ENCODE assay signal across 8 cellular contexts in genomic region chr10:110007701-110008517, GRCh38. TPM values are rescaled to one million over a fixed set of nuclear protein-coding genes. Genes with fewer than 3 reads are reported as not detected.
A peak's percentile ranks its signal among the peaks of the same experiment; 100 is the strongest.
DNase-seq lines count a peak whose midpoint lies in the region; ATAC-seq lines count a peak whose summit lies in the region.

TSS of gene ADD3 (plus strand) at chr10:110007984. CDS start at chr10:110100654, 92,670 bp downstream.

- peak within 1 kb of the TSS; percentile 100 for H3K4me3 ChIP-seq in CD4-positive, CD25-positive, alpha-beta regulatory T cell (ENCODE audit: low read depth, low read length)

- no peaks in the 10 kb centered on the region for H3K9me3 Mint-ChIP-seq in CD4-positive, CD25-positive, alpha-beta regulatory T cell

- no peaks in the 10 kb centered on the region for H3K27me3 ChIP-seq in CD4-positive, CD25-positive, alpha-beta regulatory T cell (ENCODE audit: control insufficient read depth, insufficient read depth, low read length)

- peak; percentile 89 to 94 (median 93) for DNase-seq in CD4-positive, CD25-positive, alpha-beta regulatory T cell
- DNase-seq in NK-92 (lab: John Stamatoyannopoulos, UW; ENCODE audit: unreplicated experiment) = peak; percentile 64
- peak; percentile 96 for DNase-seq in effector CD8-positive, alpha-beta T cell (lab: John Stamatoyannopoulos, UW)
- peak; percentile 98 for DNase-seq in medulla oblongata (ENCODE audit: extremely low spot score)
- peak; percentile 88 for DNase-seq in stimulated activated CD8-positive, alpha-beta memory T cell treated with anti-CD3 and anti-CD28 coated beads, Interleukin-12 subunit alpha, Interleukin-12 subunit beta, amount 100 ng/mL, for 1 hour (ENCODE audit: low read depth)

- peak; percentile 68 to 70 for ATAC-seq in CD4-positive, CD25-positive, alpha-beta regulatory T cell (ENCODE audit: low read depth in 2 of 2)
- ATAC-seq in GM19372 (IDR thresholded peaks at IDR 0.05; ENCODE audit: low read depth, unreplicated experiment) (peak; percentile 49), HG03521 (IDR thresholded peaks at IDR 0.05; ENCODE audit: unreplicated experiment) (peak; percentile 54)

- CTCF ChIA-PET in activated CD8-positive, alpha-beta memory T cell treated with anti-CD3 and anti-CD28 coated beads for 36 hours (lab: Charles Lee) = interaction anchor here (0.9 to 1.0 kb wide), 3 partner anchors 10 to 200 kb away, joined by 3 read pairs; no protein-coding TSS in a partner anchor

- peaks cover 12 to 43% (median 31%) of the 10 kb centered on the region in 4 donors for H3K4me1 Mint-ChIP-seq in CD4-positive, CD25-positive, alpha-beta regulatory T cell

- peaks cover 40% of the 10 kb centered on the region for H3K4me1 ChIP-seq in CD4-positive, CD25-positive, alpha-beta regulatory T cell (ENCODE audit: control insufficient read depth, insufficient read depth, low read length, poor library complexity, severe bottlenecking)

- H3K27ac ChIP-seq in CD4-positive, CD25-positive, alpha-beta regulatory T cell (ENCODE audit: insufficient read depth, low read length, poor library complexity, severe bottlenecking) = peak within 1 kb of the TSS; percentile 90

- peak within 1 kb of the TSS; percentile 95 to 98 (median 97) for H3K27ac Mint-ChIP-seq in CD4-positive, CD25-positive, alpha-beta regulatory T cell

- H3K9me3 ChIP-seq in CD4-positive, CD25-positive, alpha-beta regulatory T cell (ENCODE audit: control insufficient read depth in 2 of 2, low read length in 2 of 2) = no peaks in the 10 kb centered on the region

- POLR2A ChIA-PET in activated CD8-positive, alpha-beta memory T cell treated with anti-CD3 and anti-CD28 coated beads for 36 hours (lab: Charles Lee) = interaction anchor here (0.5 to 1.8 kb wide), 4 partner anchors 38 to 516 kb away, joined by 3 to 9 read pairs (median 4); no protein-coding TSS in a partner anchor

- H3K27me3 Mint-ChIP-seq in CD4-positive, CD25-positive, alpha-beta regulatory T cell = no peaks in the 10 kb centered on the region

- no peaks in the 10 kb centered on the region for H3K36me3 ChIP-seq in CD4-positive, CD25-positive, alpha-beta regulatory T cell (ENCODE audit: control insufficient read depth, insufficient read depth, low read length)

- H3K4me3 Mint-ChIP-seq in CD4-positive, CD25-positive, alpha-beta regulatory T cell = no peak within 1 kb of the TSS

- no peaks in the 10 kb centered on the region for H3K36me3 Mint-ChIP-seq in CD4-positive, CD25-positive, alpha-beta regulatory T cell

RNA-seq across cellular contexts. Expression of gene ADD3, which starts in this region (rescaled TPM):
- 341 TPM for total RNA-seq in CD4-positive, CD25-positive, alpha-beta regulatory T cell
- 100 to 1,000 TPM; 368 to 405 (median 380) TPM for polyA plus RNA-seq in CD4-positive, CD25-positive, alpha-beta regulatory T cell
- 10 to 100 TPM; 31.3 to 31.4 TPM for total RNA-seq in activated CD8-positive, alpha-beta memory T cell treated with anti-CD3 and anti-CD28 coated beads for 36 hours

Comparison
In these comparisons a context has a peak if more than half of its experiments do, and no peak if none do; other contexts are left out.
1. Peak in every context shown above with its lines: DNase-seq, ATAC-seq, H3K4me3 ChIP-seq and H3K27ac ChIP-seq.
2. RNA of gene ADD3 (total RNA-seq): 341 TPM in CD4-positive, CD25-positive, alpha-beta regulatory T cell (single experiment); 31.3 to 31.4 TPM in activated CD8-positive, alpha-beta memory T cell treated with anti-CD3 and anti-CD28 coated beads for 36 hours; every median in the first group is over 10 times any median in the second.